In the genomic region with DNA sequence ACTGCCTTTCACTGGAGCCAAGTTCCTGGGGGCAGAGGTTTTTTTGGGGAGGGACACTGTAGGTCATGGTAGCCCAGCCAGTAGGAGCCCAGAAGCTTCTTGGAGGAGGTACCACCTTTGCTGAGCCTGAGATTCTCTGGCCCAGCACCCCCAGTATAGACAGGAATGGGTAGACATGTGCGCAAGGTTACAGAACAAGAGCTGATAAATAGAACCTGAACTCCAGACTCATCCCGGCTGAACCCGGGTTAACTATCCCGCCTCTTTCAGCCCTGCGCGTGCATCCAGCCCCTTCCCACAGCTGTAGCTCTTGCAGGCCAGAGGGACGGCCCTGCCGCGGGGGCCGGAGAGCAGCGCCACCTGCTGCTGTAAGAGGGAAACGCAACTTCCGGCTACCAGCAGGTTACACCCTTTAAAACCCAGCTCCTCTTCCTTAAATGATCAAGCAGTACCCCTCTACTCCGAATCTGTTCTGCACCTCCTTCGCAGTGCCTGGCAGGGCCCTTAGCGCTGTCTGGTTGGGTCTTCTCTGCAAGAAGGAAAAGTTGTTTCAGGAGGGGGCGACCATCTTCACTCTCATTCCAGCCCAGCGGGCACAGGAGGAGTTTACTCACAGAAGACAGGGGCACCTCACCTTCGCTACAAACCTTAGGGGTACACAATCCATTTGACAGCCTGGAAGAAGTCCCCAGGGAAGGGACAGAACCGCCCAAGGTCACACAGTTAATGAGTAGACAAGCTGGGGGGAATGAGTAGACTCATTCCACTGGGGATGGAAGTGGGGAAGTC, we compare ENCODE assay signal across 1 cellular context.
TF ChIP-seq lines count a peak whose summit lies in the region.

No MANE protein-coding gene starts in this region.

TF ChIP-seq in IMR-90, 13 proteins besides CTCF, POLR2A, EP300 and RAD21 (continued from another document):
- TF ChIP-seq MAZ (IDR thresholded peaks at IDR 0.05; ENCODE audit: borderline replicate concordance, low read depth, low read length) (peak; percentile 75; the same call in 1 of the 2 replicates), BHLHE40 (IDR thresholded peaks at IDR 0.05; ENCODE audit: low read depth, low read length) (no peak), RCOR1 (IDR thresholded peaks at IDR 0.05; ENCODE audit: insufficient replicate concordance, low read length) (no peak), CEBPB (IDR thresholded peaks at IDR 0.05; ENCODE audit: low read depth, low read length) (no peak), CHD1 (IDR thresholded peaks at IDR 0.05; ENCODE audit: low read depth, low read length) (no peak), RFX5 (IDR thresholded peaks at IDR 0.05; ENCODE audit: low read depth, low read length) (no peak), MXI1 (IDR thresholded peaks at IDR 0.05; ENCODE audit: borderline replicate concordance, low read depth, low read length) (no peak)
- TF ChIP-seq, protein P1, sequence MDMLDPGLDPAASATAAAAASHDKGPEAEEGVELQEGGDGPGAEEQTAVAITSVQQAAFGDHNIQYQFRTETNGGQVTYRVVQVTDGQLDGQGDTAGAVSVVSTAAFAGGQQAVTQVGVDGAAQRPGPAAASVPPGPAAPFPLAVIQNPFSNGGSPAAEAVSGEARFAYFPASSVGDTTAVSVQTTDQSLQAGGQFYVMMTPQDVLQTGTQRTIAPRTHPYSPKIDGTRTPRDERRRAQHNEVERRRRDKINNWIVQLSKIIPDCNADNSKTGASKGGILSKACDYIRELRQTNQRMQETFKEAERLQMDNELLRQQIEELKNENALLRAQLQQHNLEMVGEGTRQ (IDR thresholded peaks at IDR 0.05; ENCODE audit: low read depth, low read length), result no peak
- TF ChIP-seq, protein P2, sequence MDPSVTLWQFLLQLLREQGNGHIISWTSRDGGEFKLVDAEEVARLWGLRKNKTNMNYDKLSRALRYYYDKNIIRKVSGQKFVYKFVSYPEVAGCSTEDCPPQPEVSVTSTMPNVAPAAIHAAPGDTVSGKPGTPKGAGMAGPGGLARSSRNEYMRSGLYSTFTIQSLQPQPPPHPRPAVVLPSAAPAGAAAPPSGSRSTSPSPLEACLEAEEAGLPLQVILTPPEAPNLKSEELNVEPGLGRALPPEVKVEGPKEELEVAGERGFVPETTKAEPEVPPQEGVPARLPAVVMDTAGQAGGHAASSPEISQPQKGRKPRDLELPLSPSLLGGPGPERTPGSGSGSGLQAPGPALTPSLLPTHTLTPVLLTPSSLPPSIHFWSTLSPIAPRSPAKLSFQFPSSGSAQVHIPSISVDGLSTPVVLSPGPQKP (IDR thresholded peaks at IDR 0.05; ENCODE audit: borderline replicate concordance, low read depth, low read length), result 0 out of 2 replicates have a peak, but pooled peaks have one; percentile 45
